In the genomic region with DNA sequence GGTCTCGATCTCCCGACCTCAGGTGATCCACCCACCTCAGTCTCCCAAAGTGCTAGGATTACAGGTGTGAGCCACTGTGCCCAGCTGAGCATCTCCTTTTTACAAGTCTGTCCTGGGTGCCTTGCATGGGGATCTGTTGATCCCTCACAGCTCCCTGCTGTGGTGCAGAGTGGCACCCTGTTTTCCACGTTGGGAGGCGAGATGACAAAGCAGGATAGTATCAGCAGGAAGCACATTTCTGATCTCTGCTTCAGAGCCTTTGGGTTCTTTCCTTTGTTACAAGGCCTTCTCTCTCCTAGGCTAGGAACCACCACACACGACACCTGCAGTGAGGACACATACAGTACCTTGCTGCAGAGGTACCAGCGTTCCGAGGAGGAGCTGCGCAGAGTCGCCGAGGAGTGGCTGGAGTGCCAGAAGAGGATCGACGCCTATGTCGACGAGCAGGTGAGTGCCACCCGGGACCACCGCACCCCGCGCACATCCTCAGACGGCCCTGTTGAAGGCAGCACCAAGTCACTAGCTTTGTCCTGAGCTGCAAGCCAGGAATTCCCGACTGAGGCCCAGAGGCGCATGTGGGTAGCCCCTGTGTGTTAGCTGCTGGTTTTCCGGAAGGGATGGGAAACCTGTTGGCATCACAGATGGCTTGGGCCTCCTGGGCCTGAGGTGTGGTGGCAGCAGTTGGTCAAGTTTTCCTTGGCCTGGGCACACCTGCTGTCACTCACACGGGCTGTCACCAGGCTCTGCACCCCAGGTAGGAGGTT, we compare ENCODE assay signal across 14 cellular contexts.
"Had no signal": no experiment of that assay in that cellular context is flagged by ENCODE, and none has a peak within 500 bp of the region (broad histone marks: within the 10 kb centered on the region; RNA-seq: fewer than 3 reads in every experiment).

No MANE protein-coding gene starts in this region.

- DNase-seq: activated CD4-positive, alpha-beta T cell treated with anti-CD3 and anti-CD28 coated beads, Interleukin-2, amount 50 U/mL, for 1 hour; activated T-cell treated with anti-CD3 and anti-CD28 coated beads, Interleukin-2, amount 50 U/mL, for 72 hours; anterior cingulate cortex; brain microvascular endothelial cell; dermis blood vessel endothelial cell; effector memory CD8-positive, alpha-beta T cell; heart right ventricle; mammary epithelial cell; naive B cell; retina; stimulated activated CD4-positive, alpha-beta T cell treated with anti-CD3 and anti-CD28 coated beads, Interleukin-15, amount 100 ng/mL, for 24 hours; stimulated activated CD4-positive, alpha-beta T cell treated with anti-CD3 and anti-CD28 coated beads, Interleukin-4, amount 100 ng/mL, for 1 hour; stimulated activated naive CD4-positive, alpha-beta T cell had no signal

- ATAC-seq: activated CD4-positive, CD25-positive, alpha-beta regulatory T cell treated with anti-CD3 and anti-CD28 coated beads, Interleukin-2, amount 50 U/mL, for 24 hours; activated T-cell treated with anti-CD3 and anti-CD28 coated beads, Interleukin-2, amount 50 U/mL, for 72 hours; effector memory CD8-positive, alpha-beta T cell; heart right ventricle had no signal
